Comparison of ENCODE assay signal across 9 cellular contexts in the genomic region with DNA sequence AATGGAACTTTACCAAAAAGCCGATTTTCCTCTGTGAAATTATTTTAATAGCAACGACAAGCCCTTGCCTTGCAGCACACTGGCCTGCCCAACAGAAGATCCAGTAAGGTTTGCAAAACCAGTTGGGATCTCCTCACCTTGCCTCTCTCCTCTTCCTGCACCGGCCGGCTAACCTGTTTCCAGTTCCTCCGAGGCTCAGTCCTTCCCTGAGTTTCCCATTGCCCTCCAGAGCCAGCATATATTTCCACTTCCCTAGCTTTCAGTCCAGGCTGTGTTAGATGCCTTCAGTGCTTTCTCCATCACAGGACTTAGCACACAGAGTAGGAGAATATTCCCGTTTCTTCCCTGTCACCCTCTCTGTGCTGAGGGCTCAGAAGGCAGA.
DNase-seq lines count a peak whose midpoint lies in the region; ATAC-seq, FAIRE-seq and TF ChIP-seq lines count a peak whose summit lies in the region.
"Had no signal": no experiment of that assay in that cellular context is flagged by ENCODE, and none has a peak within 500 bp of the region (broad histone marks: within the 10 kb centered on the region; RNA-seq: fewer than 3 reads in every experiment).

No MANE protein-coding gene starts in this region.

- POLR2A ChIA-PET in activated CD4-positive, alpha-beta memory T cell treated with anti-CD3 and anti-CD28 coated beads, Interleukin-2, amount 10 ng/mL, durations not matched to agents 7 days and 5 days (lab: Charles Lee): no interaction called here
- POLR2A ChIA-PET in activated CD4-positive, alpha-beta memory T cell treated with anti-CD3 and anti-CD28 coated beads for 36 hours (lab: Charles Lee): no interaction called here
- POLR2A ChIA-PET in K562 (lab: Yijun Ruan, JAX): no interaction called here

- DNase-seq in activated CD4-positive, alpha-beta memory T cell treated with anti-CD3 and anti-CD28 coated beads, Interleukin-2, amount 10 ng/mL, durations not matched to agents 7 days and 5 days: no peak
- no peak for DNase-seq in activated CD4-positive, alpha-beta memory T cell treated with anti-CD3 and anti-CD28 coated beads for 36 hours
- DNase-seq in K562 (ENCODE audit: extremely low read depth in 1 of 4, low spot score in 3 of 4) (no peak), kidney tubule cell (ENCODE audit: low spot score) (peak; percentile 53), thyroid gland (no peak)
- no peak for DNase-seq in activated CD4-positive, CD25-positive, alpha-beta regulatory T cell treated with anti-CD3 and anti-CD28 coated beads, Interleukin-2, amount 50 U/mL, for 72 hours
- DNase-seq: activated B cell treated with CpG ODN at 0.5 μM for 24 hours had no signal

- no peaks in the 10 kb centered on the region for H4K20me1 ChIP-seq in K562 (replicated peaks; ENCODE audit: control insufficient read depth, insufficient read depth, low read length)

- H3K27me3 ChIP-seq in K562 (ENCODE audit: control insufficient read depth in 2 of 2, insufficient read depth in 2 of 2, low read length in 2 of 2): peaks cover 26 to 30% of the 10 kb centered on the region in 2 experiments
- H3K27me3 ChIP-seq in thyroid gland: no peaks in the 10 kb centered on the region

- H3K4me3 ChIP-seq in K562 (no peak overlapping the region), thyroid gland (replicated peaks in 1 of 3) (peak overlapping the region in 2 of 3 donors; percentile 30 to 38)

- no peak for TF ChIP-seq EP300 in K562 (IDR thresholded peaks at IDR 0.05; ENCODE audit: low read length)

- H3K9me1 ChIP-seq in K562 (ENCODE audit: control insufficient read depth, insufficient read depth, low read length): no peaks in the 10 kb centered on the region

- H3K27ac ChIP-seq in K562 (ENCODE audit: extremely low read depth, low read depth, low read length): no peak overlapping the region
- H3K27ac ChIP-seq in thyroid gland: no peak overlapping the region

- BruUV-seq in K562 (replicated peaks; lab: Mats Ljungman, UMichigan): no TSS peak

- peaks cover 46% of the 10 kb centered on the region for H3K27me3 Mint-ChIP-seq in activated CD4-positive, alpha-beta memory T cell treated with anti-CD3 and anti-CD28 coated beads, Interleukin-2, amount 10 ng/mL, durations not matched to agents 7 days and 5 days
- H3K27me3 Mint-ChIP-seq in activated CD4-positive, alpha-beta memory T cell treated with anti-CD3 and anti-CD28 coated beads for 36 hours: peaks cover 28% of the 10 kb centered on the region

- no peak overlapping the region for H3K27ac Mint-ChIP-seq in activated CD4-positive, alpha-beta memory T cell treated with anti-CD3 and anti-CD28 coated beads, Interleukin-2, amount 10 ng/mL, durations not matched to agents 7 days and 5 days
- no peak overlapping the region for H3K27ac Mint-ChIP-seq in activated CD4-positive, alpha-beta memory T cell treated with anti-CD3 and anti-CD28 coated beads for 36 hours
- H3K27ac Mint-ChIP-seq: activated B cell treated with CpG ODN at 0.5 μM for 24 hours had no signal

- H3K9me3 Mint-ChIP-seq in activated CD4-positive, alpha-beta memory T cell treated with anti-CD3 and anti-CD28 coated beads, Interleukin-2, amount 10 ng/mL, durations not matched to agents 7 days and 5 days: no peaks in the 10 kb centered on the region
- H3K9me3 Mint-ChIP-seq in activated CD4-positive, alpha-beta memory T cell treated with anti-CD3 and anti-CD28 coated beads for 36 hours: peaks cover 5% of the 10 kb centered on the region
- H3K9me3 Mint-ChIP-seq: activated B cell treated with CpG ODN at 0.5 μM for 24 hours had no signal

- no peak for TF ChIP-seq RAD21 in K562 (CRISPR knock-in tag; conservative IDR thresholded peaks at IDR 0.05 in 1 of 2, IDR thresholded peaks at IDR 0.05 in 1 of 2)

- in situ Hi-C loops in K562 (cut with MboI): no loop called here

- peaks cover 7% of the 10 kb centered on the region for H3K4me1 Mint-ChIP-seq in activated CD4-positive, alpha-beta memory T cell treated with anti-CD3 and anti-CD28 coated beads, Interleukin-2, amount 10 ng/mL, durations not matched to agents 7 days and 5 days
- H3K4me1 Mint-ChIP-seq in activated CD4-positive, alpha-beta memory T cell treated with anti-CD3 and anti-CD28 coated beads for 36 hours (ENCODE audit: low read depth): peaks cover 11% of the 10 kb centered on the region

- CTCF ChIA-PET in activated CD4-positive, alpha-beta memory T cell treated with anti-CD3 and anti-CD28 coated beads, Interleukin-2, amount 10 ng/mL, durations not matched to agents 7 days and 5 days (lab: Charles Lee): no interaction called here
- CTCF ChIA-PET in activated CD4-positive, alpha-beta memory T cell treated with anti-CD3 and anti-CD28 coated beads for 36 hours (lab: Charles Lee): no interaction called here
- CTCF ChIA-PET in K562 (lab: Yijun Ruan, JAX; ENCODE audit: low intra/inter-chr PET ratio): no interaction called here

- 0% methylated on average over 5 of the region's 6 CpGs for WGBS in K562 (ENCODE audit: insufficient coverage, low coverage, missing lambda C conversion rate)
- 19 to 35% methylated on average over 6 of the region's 6 CpGs for WGBS in thyroid gland, 2 donors

- H3K9me3 ChIP-seq in K562 (replicated peaks; ENCODE audit: control insufficient read depth, insufficient read depth, low read depth, low read length) (no peaks in the 10 kb centered on the region), thyroid gland (no peaks in the 10 kb centered on the region)

- ATAC-seq in K562 (no peak), HG03159 (IDR thresholded peaks at IDR 0.05; ENCODE audit: unreplicated experiment) (no peak), GM21367 (IDR thresholded peaks at IDR 0.05; ENCODE audit: unreplicated experiment) (no peak)

- H3K36me3 ChIP-seq in K562 (ENCODE audit: control insufficient read depth, insufficient read depth, low read length) (no peaks in the 10 kb centered on the region), thyroid gland (no peaks in the 10 kb centered on the region)

- H2AFZ ChIP-seq in K562 (ENCODE audit: low read depth, low read length): no peak overlapping the region

- TF ChIP-seq CTCF in K562 (IDR thresholded peaks at IDR 0.05 in 2 of 3, conservative IDR thresholded peaks at IDR 0.05 in 1 of 3; ENCODE audit: insufficient read depth in 2 of 3, low read depth in 1 of 3, low read length in 3 of 3): no peak
- TF ChIP-seq CTCF in thyroid gland (IDR thresholded peaks at IDR 0.05): no peak

- TF ChIP-seq POLR2A in K562 (conservative IDR thresholded peaks at IDR 0.05): no peak
- TF ChIP-seq POLR2A in thyroid gland (IDR thresholded peaks at IDR 0.05): no peak

- 0 out of 2 replicates have a peak overlapping the region, but pooled peaks have one; percentile 8 for H3K4me2 ChIP-seq in K562 (ENCODE audit: insufficient read depth, low read length)

- H3K4me1 ChIP-seq in K562 (replicated peaks in 1 of 2; ENCODE audit: control insufficient read depth in 2 of 2, insufficient read depth in 2 of 2, low read length in 2 of 2) (peaks cover 0 to 6% of the 10 kb centered on the region in 2 experiments; a peak in 1 of 5 replicates), thyroid gland (peaks cover 4 to 13% of the 10 kb centered on the region in 2 donors)

- H3K79me2 ChIP-seq in K562 (ENCODE audit: control insufficient read depth, insufficient read depth, low read length): no peaks in the 10 kb centered on the region

- FAIRE-seq in K562 (lab: Jason Lieb, UNC): no peak

- intact Hi-C loops in activated CD4-positive, alpha-beta memory T cell treated with anti-CD3 and anti-CD28 coated beads for 36 hours (cut with micrococcal nuclease): no loop called here
- intact Hi-C loops in K562 (cut with micrococcal nuclease) (no loop called here), thyroid gland (cut with DNase I) (no loop called here)

- H3K4me3 Mint-ChIP-seq in activated CD4-positive, alpha-beta memory T cell treated with anti-CD3 and anti-CD28 coated beads, Interleukin-2, amount 10 ng/mL, durations not matched to agents 7 days and 5 days: peak overlapping the region; percentile 40
- no peak overlapping the region for H3K4me3 Mint-ChIP-seq in activated CD4-positive, alpha-beta memory T cell treated with anti-CD3 and anti-CD28 coated beads for 36 hours
- H3K4me3 Mint-ChIP-seq: activated B cell treated with CpG ODN at 0.5 μM for 24 hours had no signal

- H3K9ac ChIP-seq in K562 (ENCODE audit: insufficient read depth in 1 of 2, low read depth in 2 of 2, low read length in 2 of 2): no peak overlapping the region

- H3K36me3 Mint-ChIP-seq in activated CD4-positive, alpha-beta memory T cell treated with anti-CD3 and anti-CD28 coated beads, Interleukin-2, amount 10 ng/mL, durations not matched to agents 7 days and 5 days (ENCODE audit: low read depth): peaks cover 4% of the 10 kb centered on the region
- peaks cover 1% of the 10 kb centered on the region for H3K36me3 Mint-ChIP-seq in activated CD4-positive, alpha-beta memory T cell treated with anti-CD3 and anti-CD28 coated beads for 36 hours

TF ChIP-seq in K562, 482 proteins besides CTCF, POLR2A, EP300 and RAD21 (continues in another document):
- TF ChIP-seq, protein P1, sequence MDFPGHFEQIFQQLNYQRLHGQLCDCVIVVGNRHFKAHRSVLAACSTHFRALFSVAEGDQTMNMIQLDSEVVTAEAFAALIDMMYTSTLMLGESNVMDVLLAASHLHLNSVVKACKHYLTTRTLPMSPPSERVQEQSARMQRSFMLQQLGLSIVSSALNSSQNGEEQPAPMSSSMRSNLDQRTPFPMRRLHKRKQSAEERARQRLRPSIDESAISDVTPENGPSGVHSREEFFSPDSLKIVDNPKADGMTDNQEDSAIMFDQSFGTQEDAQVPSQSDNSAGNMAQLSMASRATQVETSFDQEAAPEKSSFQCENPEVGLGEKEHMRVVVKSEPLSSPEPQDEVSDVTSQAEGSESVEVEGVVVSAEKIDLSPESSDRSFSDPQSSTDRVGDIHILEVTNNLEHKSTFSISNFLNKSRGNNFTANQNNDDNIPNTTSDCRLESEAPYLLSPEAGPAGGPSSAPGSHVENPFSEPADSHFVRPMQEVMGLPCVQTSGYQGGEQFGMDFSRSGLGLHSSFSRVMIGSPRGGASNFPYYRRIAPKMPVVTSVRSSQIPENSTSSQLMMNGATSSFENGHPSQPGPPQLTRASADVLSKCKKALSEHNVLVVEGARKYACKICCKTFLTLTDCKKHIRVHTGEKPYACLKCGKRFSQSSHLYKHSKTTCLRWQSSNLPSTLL (IDR thresholded peaks at IDR 0.05): no peak
- no peak for TF ChIP-seq ZBTB17 (CRISPR knock-in tag; IDR thresholded peaks at IDR 0.05)
